ENCODE assay signal across 17 cellular contexts in genomic region chr9:106976772-106977171, GRCh38.
"Had no signal": no experiment of that assay in that cellular context is flagged by ENCODE, and none has a peak within 500 bp of the region (broad histone marks: within the 10 kb centered on the region; RNA-seq: fewer than 3 reads in every experiment).

No MANE protein-coding gene starts in this region.

- ATAC-seq: activated naive CD4-positive, alpha-beta T cell treated with anti-CD3 and anti-CD28 coated beads, Interleukin-2, amount 50 U/mL, for 72 hours; esophagus mucosa; gastroesophageal sphincter; heart right ventricle; upper lobe of right lung had no signal

- DNase-seq: activated CD4-positive, alpha-beta T cell treated with anti-CD3 and anti-CD28 coated beads for 1 hour; activated gamma-delta T cell treated with Interleukin-2 at 50 U/mL for 16 hours; adrenal gland; cerebellar nuclear complex; cortex of kidney; heart right ventricle; immature natural killer cell; kidney glomerular epithelial cell; left ventricle myocardium inferior; nephron progenitor cell; nucleus accumbens; posterior cingulate gyrus; stimulated activated naive CD4-positive, alpha-beta T cell; upper lobe of right lung had no signal
